In the genomic region with DNA sequence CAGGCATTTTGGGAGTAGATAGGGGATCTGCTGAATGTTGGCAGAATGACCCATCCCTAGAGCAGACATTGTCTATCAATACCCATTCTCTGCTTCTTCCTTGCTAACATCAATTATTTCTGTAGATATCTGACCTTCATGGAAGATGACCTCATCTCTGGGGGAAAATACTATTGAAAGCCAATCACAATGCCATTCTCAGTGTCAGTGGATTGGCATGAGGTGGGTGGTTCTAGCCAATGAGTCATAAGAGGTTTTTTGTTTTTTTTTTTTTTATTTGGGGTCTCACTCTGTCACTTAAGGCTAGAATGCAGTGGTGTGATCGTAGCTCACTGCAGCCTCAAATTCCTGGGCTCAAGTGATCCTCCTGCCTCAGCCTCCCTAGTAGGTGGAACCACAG, we compare ENCODE assay signal across 13 cellular contexts. TPM values are rescaled to one million over a fixed set of nuclear protein-coding genes. Genes with fewer than 3 reads are reported as not detected.
A peak's percentile ranks its signal among the peaks of the same experiment; 100 is the strongest.
DNase-seq lines count a peak whose midpoint lies in the region; ATAC-seq and TF ChIP-seq lines count a peak whose summit lies in the region.
"Had no signal": no experiment of that assay in that cellular context is flagged by ENCODE, and none has a peak within 500 bp of the region (broad histone marks: within the 10 kb centered on the region; RNA-seq: fewer than 3 reads in every experiment).

No MANE protein-coding gene starts in this region.

- no peak for TF ChIP-seq RAD21 in SK-N-SH (IDR thresholded peaks at IDR 0.05; ENCODE audit: low read length)

- peaks cover 22% of the 10 kb centered on the region for H3K4me1 Mint-ChIP-seq in neural progenitor cell

- H3K4me2 ChIP-seq in SK-N-SH: no peak overlapping the region
- H3K4me2 ChIP-seq in neural progenitor cell: no peak overlapping the region

- WGBS in SK-N-SH (ENCODE audit: low lambda C conversion rate): 100% methylated on average over 1 of the region's 1 CpG

- no peaks in the 10 kb centered on the region for H3K27me3 Mint-ChIP-seq in neural progenitor cell (ENCODE audit: insufficient read depth, low read depth)

- H3K4me3 ChIP-seq in SK-N-SH (ENCODE audit: low read depth in 2 of 2, low read length in 1 of 2) (no peak overlapping the region), epithelial cell of proximal tubule (ENCODE audit: low read depth, low read length) (no peak overlapping the region), gastrocnemius medialis (no peak overlapping the region), neural progenitor cell (no peak overlapping the region)
- H3K4me3 ChIP-seq: K562 had no signal

- H3K9me3 Mint-ChIP-seq in neural progenitor cell: no peaks in the 10 kb centered on the region

- TF ChIP-seq CTCF in SK-N-SH (IDR thresholded peaks at IDR 0.05) (no peak), epithelial cell of proximal tubule (conservative IDR thresholded peaks at IDR 0.05; ENCODE audit: low read depth, low read length) (no peak), gastrocnemius medialis (IDR thresholded peaks at IDR 0.05 in 4 of 5, conservative IDR thresholded peaks at IDR 0.05 in 1 of 5) (no peak), neural progenitor cell (IDR thresholded peaks at IDR 0.05) (no peak)

- peak overlapping the region; percentile 30; the same call in 1 of the 2 replicates for H3K9ac ChIP-seq in SK-N-SH
- no peak overlapping the region for H3K9ac ChIP-seq in neural progenitor cell

- ATAC-seq in gastrocnemius medialis (no peak), GM18520 (IDR thresholded peaks at IDR 0.05; ENCODE audit: unreplicated experiment) (no peak)
- ATAC-seq: K562 had no signal

- H3K36me3 Mint-ChIP-seq in neural progenitor cell: peaks cover 43% of the 10 kb centered on the region

- no peak overlapping the region for H2AFZ ChIP-seq in SK-N-SH (ENCODE audit: low read depth)
- H2AFZ ChIP-seq in neural progenitor cell (replicated peaks): no peak overlapping the region

- H3K27ac ChIP-seq in SK-N-SH (ENCODE audit: low read depth in 2 of 2, low read length in 1 of 2) (peak overlapping the region in 1 of 2 experiments; percentile 72; a peak in 2 of 4 replicates), gastrocnemius medialis (peak overlapping the region in 3 of 4 donors; percentile 78 to 79 (median 78)), neural progenitor cell (no peak overlapping the region)

- H3K4me3 Mint-ChIP-seq in neural progenitor cell: no peak overlapping the region

- intact Hi-C loops in gastrocnemius medialis (cut with DNase I; ENCODE audit: low total_unique reads): no loop called here

- no peak overlapping the region for H3K27ac Mint-ChIP-seq in neural progenitor cell

- H3K36me3 ChIP-seq in SK-N-SH (replicated peaks in 1 of 2; ENCODE audit: control insufficient read depth in 1 of 2, insufficient read depth in 2 of 2, low read length in 1 of 2) (peaks cover 48 to 65% of the 10 kb centered on the region in 2 experiments), gastrocnemius medialis (peaks cover 0 to 35% of the 10 kb centered on the region in 2 donors), neural progenitor cell (no peaks in the 10 kb centered on the region)

- CTCF ChIA-PET in SK-N-SH (lab: Yijun Ruan, JAX): interaction anchor here (1.1 to 25.0 kb wide), 3 partner anchors 12 to 438 kb away, joined by 3 to 747 read pairs (median 101); a partner anchor contains a TSS

- H4K20me1 ChIP-seq in SK-N-SH (ENCODE audit: insufficient read depth) (no peaks in the 10 kb centered on the region), neural progenitor cell (ENCODE audit: low read depth) (no peaks in the 10 kb centered on the region)

- in situ Hi-C loops in gastrocnemius medialis (cut with MboI; ENCODE audit: low sequenced_read_pairs in 4 of 4): loop anchor here in 1 of 4 donors (25.0 kb wide), 1 partner anchor 661 kb away; no protein-coding TSS in a partner anchor

- POLR2A ChIA-PET in SK-N-SH (lab: Yijun Ruan, JAX): no interaction called here

- no peak for TF ChIP-seq EP300 in SK-N-SH (IDR thresholded peaks at IDR 0.05; ENCODE audit: borderline replicate concordance in 1 of 2, low read depth in 1 of 2, low read length in 1 of 2)

- H3K27me3 ChIP-seq in SK-N-SH (ENCODE audit: insufficient read depth) (no peaks in the 10 kb centered on the region), gastrocnemius medialis (no peaks in the 10 kb centered on the region), neural progenitor cell (no peaks in the 10 kb centered on the region)

- H3K9me2 ChIP-seq in SK-N-SH: no peaks in the 10 kb centered on the region

- DNase-seq in ELR (ENCODE audit: low read depth): peak; percentile 86
- DNase-seq in SK-N-SH: no peak
- peak; percentile 37 for DNase-seq in epithelial cell of proximal tubule (ENCODE audit: low read depth)
- no peak for DNase-seq in gastrocnemius medialis
- no peak for DNase-seq in NCI-H345 treated with DMSO at 0.1 percent for 48 hours (lab: John Stamatoyannopoulos, UW; ENCODE audit: unreplicated experiment)
- no peak for DNase-seq in neural progenitor cell (ENCODE audit: low spot score)
- no peak for DNase-seq in GOT3 (lab: John Stamatoyannopoulos, UW)
- DNase-seq: DND-41; NCI-H187; NK-92 treated with Interleukin-12 subunit alpha and Interleukin-12 subunit beta, amount 100 ng/mL, for 24 hours; stimulated activated CD8-positive, alpha-beta memory T cell treated with anti-CD3 and anti-CD28 coated beads, Interleukin-4, amount 100 ng/mL, for 48 hours had no signal

- peaks cover 13% of the 10 kb centered on the region for H3F3A ChIP-seq in SK-N-SH (replicated peaks; ENCODE audit: insufficient read depth)
- H3F3A ChIP-seq in neural progenitor cell (ENCODE audit: low read depth): no peaks in the 10 kb centered on the region

- TF ChIP-seq POLR2A in gastrocnemius medialis (IDR thresholded peaks at IDR 0.05): no peak

- no peaks in the 10 kb centered on the region for H3K9me3 ChIP-seq in SK-N-SH
- H3K9me3 ChIP-seq in gastrocnemius medialis: no peaks in the 10 kb centered on the region
- no peaks in the 10 kb centered on the region for H3K9me3 ChIP-seq in neural progenitor cell (ENCODE audit: low read depth)

- H3K4me1 ChIP-seq in SK-N-SH (ENCODE audit: control insufficient read depth in 1 of 2, insufficient read depth in 2 of 2, low read depth in 1 of 2, low read length in 1 of 2) (peaks cover 0 to 11% of the 10 kb centered on the region in 2 experiments; a peak in 1 of 4 replicates), gastrocnemius medialis (peaks cover 35 to 36% of the 10 kb centered on the region in 2 donors), neural progenitor cell (peaks cover 6% of the 10 kb centered on the region)

- H3K79me2 ChIP-seq in SK-N-SH (ENCODE audit: insufficient read depth) (no peaks in the 10 kb centered on the region), neural progenitor cell (ENCODE audit: low read depth) (no peaks in the 10 kb centered on the region)

TF ChIP-seq in SK-N-SH, 30 proteins besides CTCF, POLR2A, EP300 and RAD21 (continues in another document):
- TF ChIP-seq JUND (IDR thresholded peaks at IDR 0.05): peak; percentile 43
- no peak for TF ChIP-seq NFIC (IDR thresholded peaks at IDR 0.05; ENCODE audit: borderline replicate concordance)
- no peak for TF ChIP-seq RFX5 (IDR thresholded peaks at IDR 0.05; ENCODE audit: low read length)
- TF ChIP-seq, protein P1, sequence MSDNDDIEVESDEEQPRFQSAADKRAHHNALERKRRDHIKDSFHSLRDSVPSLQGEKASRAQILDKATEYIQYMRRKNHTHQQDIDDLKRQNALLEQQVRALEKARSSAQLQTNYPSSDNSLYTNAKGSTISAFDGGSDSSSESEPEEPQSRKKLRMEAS (IDR thresholded peaks at IDR 0.05; ENCODE audit: low read depth): no peak
- TF ChIP-seq EZH2phosphoT487 (IDR thresholded peaks at IDR 0.05; ENCODE audit: borderline replicate concordance, low read depth): no peak
- no peak for TF ChIP-seq FOXJ3 (CRISPR knock-in tag; IDR thresholded peaks at IDR 0.05)
- TF ChIP-seq GABPA (IDR thresholded peaks at IDR 0.05; ENCODE audit: low read depth): no peak
- TF ChIP-seq TEAD4 (IDR thresholded peaks at IDR 0.05; ENCODE audit: borderline replicate concordance, insufficient read depth): no peak
- TF ChIP-seq FOSL2 (IDR thresholded peaks at IDR 0.05; ENCODE audit: borderline replicate concordance, low read depth): peak; percentile 44; the same call in 1 of the 2 replicates
- TF ChIP-seq MEF2A (IDR thresholded peaks at IDR 0.05; ENCODE audit: borderline replicate concordance, low read depth): no peak
- no peak for TF ChIP-seq RCOR1 (IDR thresholded peaks at IDR 0.05; ENCODE audit: low read length)
- TF ChIP-seq, protein P2, sequence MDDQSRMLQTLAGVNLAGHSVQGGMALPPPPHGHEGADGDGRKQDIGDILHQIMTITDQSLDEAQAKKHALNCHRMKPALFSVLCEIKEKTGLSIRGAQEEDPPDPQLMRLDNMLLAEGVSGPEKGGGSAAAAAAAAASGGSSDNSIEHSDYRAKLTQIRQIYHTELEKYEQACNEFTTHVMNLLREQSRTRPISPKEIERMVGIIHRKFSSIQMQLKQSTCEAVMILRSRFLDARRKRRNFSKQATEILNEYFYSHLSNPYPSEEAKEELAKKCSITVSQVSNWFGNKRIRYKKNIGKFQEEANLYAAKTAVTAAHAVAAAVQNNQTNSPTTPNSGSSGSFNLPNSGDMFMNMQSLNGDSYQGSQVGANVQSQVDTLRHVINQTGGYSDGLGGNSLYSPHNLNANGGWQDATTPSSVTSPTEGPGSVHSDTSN (IDR thresholded peaks at IDR 0.05): no peak
- TF ChIP-seq TCF12 (IDR thresholded peaks at IDR 0.05): no peak
- TF ChIP-seq GATA2 (CRISPR knock-in tag; IDR thresholded peaks at IDR 0.05): no peak

RNA-seq across cellular contexts. Expression of a gene that starts 42.5 kb away (rescaled TPM):
- 16.6 and 21.9 TPM in 2 replicates for polyA plus RNA-seq in SK-N-SH (2012; rRNA removed)
- polyA plus RNA-seq in SK-N-SH (2012; cell fraction: cytosol; rRNA removed): 16.6 and 19.4 TPM in 2 replicates
- polyA plus RNA-seq in SK-N-SH (2012; cell fraction: nucleus; rRNA removed): 31.1 and 34.7 TPM in 2 replicates
- total RNA-seq in epithelial cell of proximal tubule (37.8 and 43.5 TPM in 2 replicates), gastrocnemius medialis (10 to 100 TPM; 37.9 to 88.2 (median 72.0) TPM), neural progenitor cell (ENCODE audit: low replicate concordance) (32.8 and 33.4 TPM in 2 replicates)

Comparison
In these comparisons a context has a peak if more than half of its experiments do, and no peak if none do; other contexts are left out.
1. DNase-seq: peak in ELR (single experiment) and epithelial cell of proximal tubule (single experiment); none in SK-N-SH (single experiment), gastrocnemius medialis (0 of 2), NCI-H345 treated with DMSO at 0.1 percent for 48 hours (single experiment), neural progenitor cell (single experiment) and GOT3 (single experiment).